ENCODE assay signal across 1 cellular context in genomic region chr1:153348511-153349362, GRCh38.
TF ChIP-seq lines count a peak whose summit lies in the region.

TSS of gene PGLYRP4 (minus strand) at chr1:153348841. CDS start at chr1:153347932, 909 bp downstream.

TF ChIP-seq in HCT116, 20 proteins besides CTCF, POLR2A, EP300 and RAD21 (continued from another document):
- TF ChIP-seq ATF3 (IDR thresholded peaks at IDR 0.05): no peak
- no peak for TF ChIP-seq ZBTB33 (IDR thresholded peaks at IDR 0.05; ENCODE audit: extremely low read depth, insufficient replicate concordance, low read length)
- no peak for TF ChIP-seq SRF (IDR thresholded peaks at IDR 0.05; ENCODE audit: low read depth)
TF ChIP-seq in HCT116: peak in this region for 0.
